ENCODE assay signal across 1 cellular context in the genomic region with DNA sequence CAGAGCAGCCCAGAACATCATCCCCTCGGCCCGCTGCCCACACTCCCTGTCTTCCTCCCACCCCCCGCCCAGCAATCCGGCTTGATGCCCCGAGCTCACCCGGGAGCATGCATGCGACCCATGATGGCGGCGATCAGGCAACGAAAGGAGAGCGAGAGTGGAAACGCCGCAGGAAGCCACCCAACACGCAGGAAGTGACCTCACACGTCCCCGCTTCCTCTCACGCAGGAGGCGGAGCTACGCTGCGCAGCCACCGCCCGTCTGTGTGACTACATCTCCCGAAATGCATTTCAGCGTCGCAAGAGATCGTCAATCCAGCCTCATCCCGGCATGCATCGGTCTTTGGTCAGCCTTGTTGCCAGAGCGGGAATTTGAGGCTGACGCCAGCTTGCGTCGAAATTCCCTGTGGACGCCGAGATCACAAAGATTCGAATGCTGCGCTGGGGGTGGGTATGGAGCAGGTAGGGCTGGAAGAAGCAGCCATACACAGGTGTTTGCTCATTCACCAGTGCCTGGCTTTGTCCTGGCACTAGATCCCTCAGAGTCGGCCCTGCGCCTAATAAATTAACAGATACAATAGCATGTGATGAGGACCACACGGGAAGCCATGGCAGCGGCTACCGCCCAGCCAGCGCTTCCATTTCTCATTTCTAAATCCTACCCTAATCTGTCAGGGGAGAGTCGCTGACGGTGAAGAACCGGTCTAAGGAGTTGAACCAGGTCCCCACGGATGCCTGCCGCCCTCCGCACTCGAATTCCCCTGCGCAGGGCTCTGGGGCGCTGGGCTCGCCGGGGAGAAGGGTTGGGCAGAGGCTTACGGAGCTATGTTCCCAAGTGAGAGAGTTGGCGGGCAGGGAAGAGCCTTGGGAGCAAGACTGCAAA.
TF ChIP-seq lines count a peak whose summit lies in the region.

A gene (minus strand): TSS at position 148 of the 882 bp plus-strand sequence. CDS start 26 bp downstream, at position 122.

TF ChIP-seq in HepG2, 621 proteins besides CTCF, POLR2A, EP300 and RAD21 (continued from another document and continues in another):
- TF ChIP-seq, protein P1, sequence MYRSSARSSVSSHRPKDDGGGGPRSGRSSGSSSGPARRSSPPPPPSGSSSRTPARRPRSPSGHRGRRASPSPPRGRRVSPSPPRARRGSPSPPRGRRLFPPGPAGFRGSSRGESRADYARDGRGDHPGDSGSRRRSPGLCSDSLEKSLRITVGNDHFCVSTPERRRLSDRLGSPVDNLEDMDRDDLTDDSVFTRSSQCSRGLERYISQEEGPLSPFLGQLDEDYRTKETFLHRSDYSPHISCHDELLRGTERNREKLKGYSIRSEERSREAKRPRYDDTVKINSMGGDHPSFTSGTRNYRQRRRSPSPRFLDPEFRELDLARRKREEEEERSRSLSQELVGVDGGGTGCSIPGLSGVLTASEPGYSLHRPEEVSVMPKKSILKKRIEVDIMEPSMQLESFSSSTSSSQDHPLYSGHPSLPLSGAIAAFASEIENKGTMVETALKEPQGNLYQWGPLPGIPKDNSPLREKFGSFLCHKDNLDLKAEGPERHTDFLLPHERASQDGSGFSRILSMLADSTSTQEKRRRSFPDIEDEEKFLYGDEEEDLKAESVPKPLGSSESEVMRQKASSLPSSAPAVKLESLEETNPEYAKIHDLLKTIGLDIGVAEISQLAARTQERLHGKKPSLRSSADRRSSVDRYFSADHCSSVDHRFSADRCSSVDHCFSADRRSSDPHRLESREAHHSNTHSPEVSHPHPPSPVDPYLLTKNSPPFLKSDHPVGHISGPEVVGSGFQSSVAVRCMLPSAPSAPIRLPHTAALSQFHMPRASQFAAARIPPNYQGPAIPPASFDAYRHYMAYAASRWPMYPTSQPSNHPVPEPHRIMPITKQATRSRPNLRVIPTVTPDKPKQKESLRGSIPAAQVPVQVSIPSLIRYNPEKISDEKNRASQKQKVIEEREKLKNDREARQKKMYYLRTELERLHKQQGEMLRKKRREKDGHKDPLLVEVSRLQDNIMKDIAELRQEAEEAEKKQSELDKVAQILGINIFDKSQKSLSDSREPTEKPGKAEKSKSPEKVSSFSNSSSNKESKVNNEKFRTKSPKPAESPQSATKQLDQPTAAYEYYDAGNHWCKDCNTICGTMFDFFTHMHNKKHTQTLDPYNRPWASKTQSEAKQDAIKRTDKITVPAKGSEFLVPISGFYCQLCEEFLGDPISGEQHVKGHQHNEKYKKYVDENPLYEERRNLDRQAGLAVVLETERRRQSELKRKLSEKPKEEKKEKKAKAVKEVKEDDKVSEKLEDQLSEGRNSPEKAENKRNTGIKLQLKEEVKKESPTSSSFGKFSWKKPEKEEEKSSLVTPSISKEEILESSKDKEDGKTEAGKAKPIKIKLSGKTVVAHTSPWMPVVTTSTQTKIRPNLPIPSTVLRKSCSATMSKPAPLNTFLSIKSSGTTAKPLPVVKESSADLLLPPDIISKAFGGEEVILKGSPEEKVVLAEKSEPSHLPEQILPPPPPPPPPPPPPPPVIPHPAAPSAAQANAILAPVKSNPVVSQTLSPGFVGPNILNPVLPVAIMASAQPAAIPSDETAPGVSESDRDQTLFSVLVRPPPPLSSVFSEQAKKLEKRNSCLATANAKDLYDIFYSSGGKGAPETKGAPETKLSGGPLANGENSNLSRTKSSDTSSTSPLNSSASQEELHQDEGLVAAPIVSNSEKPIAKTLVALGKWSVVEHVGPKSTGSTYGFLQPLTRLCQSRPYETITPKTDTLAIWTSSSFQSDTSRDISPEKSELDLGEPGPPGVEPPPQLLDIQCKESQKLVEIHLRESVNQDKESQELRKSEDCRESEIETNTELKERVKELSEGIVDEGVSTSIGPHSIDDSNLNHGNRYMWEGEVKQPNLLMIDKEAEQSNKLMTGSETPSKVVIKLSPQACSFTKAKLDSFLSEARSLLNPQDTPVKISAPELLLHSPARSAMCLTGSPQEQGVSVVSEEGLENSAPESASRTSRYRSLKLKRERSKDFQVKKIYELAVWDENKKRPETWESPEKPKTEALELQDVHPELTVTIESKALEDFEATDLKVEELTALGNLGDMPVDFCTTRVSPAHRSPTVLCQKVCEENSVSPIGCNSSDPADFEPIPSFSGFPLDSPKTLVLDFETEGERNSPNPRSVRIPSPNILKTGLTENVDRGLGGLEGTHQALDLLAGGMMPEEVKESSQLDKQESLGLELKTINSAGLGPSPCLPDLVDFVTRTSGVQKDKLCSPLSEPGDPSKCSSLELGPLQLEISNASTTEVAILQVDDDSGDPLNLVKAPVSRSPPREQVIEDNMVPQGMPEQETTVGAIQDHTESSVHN (CRISPR knock-in tag; IDR thresholded peaks at IDR 0.05) = no peak; the same call in 1 of the 2 replicates
- TF ChIP-seq TOE1 (CRISPR knock-in tag; IDR thresholded peaks at IDR 0.05) = peak; percentile 91
- TF ChIP-seq SALL1 (CRISPR knock-in tag; IDR thresholded peaks at IDR 0.05) = peak; percentile 78
- TF ChIP-seq ZNF562 (CRISPR knock-in tag; IDR thresholded peaks at IDR 0.05; ENCODE audit: borderline replicate concordance) = peak; percentile 20; the same call in 1 of the 2 replicates
- TF ChIP-seq ZKSCAN1 (IDR thresholded peaks at IDR 0.05; ENCODE audit: low read length) = no peak
- peak; percentile 91 for TF ChIP-seq MIER3 (CRISPR knock-in tag; IDR thresholded peaks at IDR 0.05; ENCODE audit: borderline replicate concordance)
- no peak for TF ChIP-seq STAG1 (CRISPR knock-in tag; IDR thresholded peaks at IDR 0.05)
- TF ChIP-seq KAT2B (IDR thresholded peaks at IDR 0.05; ENCODE audit: borderline replicate concordance, low read depth, low read length) = no peak
- peak; percentile 78; the same call in 1 of the 2 replicates for TF ChIP-seq ZMYM4 (CRISPR knock-in tag; IDR thresholded peaks at IDR 0.05)
- no peak for TF ChIP-seq ZNF30 (CRISPR knock-in tag; IDR thresholded peaks at IDR 0.05)
- TF ChIP-seq ZNF572 (CRISPR knock-in tag; IDR thresholded peaks at IDR 0.05) = peak; percentile 86; the same call in 1 of the 2 replicates
- TF ChIP-seq NR2C2 (CRISPR knock-in tag; IDR thresholded peaks at IDR 0.05; ENCODE audit: borderline replicate concordance) = peak; percentile 82
- no peak for TF ChIP-seq ZNF629 (CRISPR knock-in tag; conservative IDR thresholded peaks at IDR 0.05)
- TF ChIP-seq MXI1 (IDR thresholded peaks at IDR 0.05; ENCODE audit: borderline replicate concordance, low read depth, low read length) = peak; percentile 90; the same call in 1 of the 3 replicates
- no peak for TF ChIP-seq CENPT (CRISPR knock-in tag; IDR thresholded peaks at IDR 0.05; ENCODE audit: low read depth)
- no peak for TF ChIP-seq KDM6A (CRISPR knock-in tag; IDR thresholded peaks at IDR 0.05; ENCODE audit: low read depth)
- TF ChIP-seq ZFAT (CRISPR knock-in tag; conservative IDR thresholded peaks at IDR 0.05) = no peak
- TF ChIP-seq CEBPG (CRISPR knock-in tag; IDR thresholded peaks at IDR 0.05) = peak; percentile 80
- no peak for TF ChIP-seq RARA (CRISPR knock-in tag; IDR thresholded peaks at IDR 0.05)
- TF ChIP-seq, protein P2, sequence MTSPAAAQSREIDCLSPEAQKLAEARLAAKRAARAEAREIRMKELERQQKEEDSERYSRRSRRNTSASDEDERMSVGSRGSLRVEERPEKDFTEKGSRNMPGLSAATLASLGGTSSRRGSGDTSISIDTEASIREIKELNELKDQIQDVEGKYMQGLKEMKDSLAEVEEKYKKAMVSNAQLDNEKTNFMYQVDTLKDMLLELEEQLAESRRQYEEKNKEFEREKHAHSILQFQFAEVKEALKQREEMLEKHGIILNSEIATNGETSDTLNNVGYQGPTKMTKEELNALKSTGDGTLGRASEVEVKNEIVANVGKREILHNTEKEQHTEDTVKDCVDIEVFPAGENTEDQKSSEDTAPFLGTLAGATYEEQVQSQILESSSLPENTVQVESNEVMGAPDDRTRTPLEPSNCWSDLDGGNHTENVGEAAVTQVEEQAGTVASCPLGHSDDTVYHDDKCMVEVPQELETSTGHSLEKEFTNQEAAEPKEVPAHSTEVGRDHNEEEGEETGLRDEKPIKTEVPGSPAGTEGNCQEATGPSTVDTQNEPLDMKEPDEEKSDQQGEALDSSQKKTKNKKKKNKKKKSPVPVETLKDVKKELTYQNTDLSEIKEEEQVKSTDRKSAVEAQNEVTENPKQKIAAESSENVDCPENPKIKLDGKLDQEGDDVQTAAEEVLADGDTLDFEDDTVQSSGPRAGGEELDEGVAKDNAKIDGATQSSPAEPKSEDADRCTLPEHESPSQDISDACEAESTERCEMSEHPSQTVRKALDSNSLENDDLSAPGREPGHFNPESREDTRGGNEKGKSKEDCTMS (CRISPR knock-in tag; conservative IDR thresholded peaks at IDR 0.05) = no peak
- TF ChIP-seq JDP2 (CRISPR knock-in tag; IDR thresholded peaks at IDR 0.05; ENCODE audit: borderline replicate concordance) = 0 out of 2 replicates have a peak, but pooled peaks have one; percentile 50
- TF ChIP-seq ZNF879 (CRISPR knock-in tag; IDR thresholded peaks at IDR 0.05) = peak; percentile 63; the same call in 1 of the 2 replicates
- TF ChIP-seq NCOA5 (CRISPR knock-in tag; IDR thresholded peaks at IDR 0.05) = no peak
- TF ChIP-seq, protein P3, sequence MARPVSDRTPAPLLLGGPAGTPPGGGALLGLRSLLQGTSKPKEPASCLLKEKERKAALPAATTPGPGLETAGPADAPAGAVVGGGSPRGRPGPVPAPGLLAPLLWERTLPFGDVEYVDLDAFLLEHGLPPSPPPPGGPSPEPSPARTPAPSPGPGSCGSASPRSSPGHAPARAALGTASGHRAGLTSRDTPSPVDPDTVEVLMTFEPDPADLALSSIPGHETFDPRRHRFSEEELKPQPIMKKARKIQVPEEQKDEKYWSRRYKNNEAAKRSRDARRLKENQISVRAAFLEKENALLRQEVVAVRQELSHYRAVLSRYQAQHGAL (CRISPR knock-in tag; IDR thresholded peaks at IDR 0.05; ENCODE audit: not compliant biosample characterization) = peak; percentile 70
- peak; percentile 85 for TF ChIP-seq PHF5A (CRISPR knock-in tag; IDR thresholded peaks at IDR 0.05; ENCODE audit: low read depth, unreplicated experiment)
- TF ChIP-seq SNAPC2 (CRISPR knock-in tag; IDR thresholded peaks at IDR 0.05) = peak; percentile 93; the same call in 1 of the 2 replicates
- TF ChIP-seq, protein P4, sequence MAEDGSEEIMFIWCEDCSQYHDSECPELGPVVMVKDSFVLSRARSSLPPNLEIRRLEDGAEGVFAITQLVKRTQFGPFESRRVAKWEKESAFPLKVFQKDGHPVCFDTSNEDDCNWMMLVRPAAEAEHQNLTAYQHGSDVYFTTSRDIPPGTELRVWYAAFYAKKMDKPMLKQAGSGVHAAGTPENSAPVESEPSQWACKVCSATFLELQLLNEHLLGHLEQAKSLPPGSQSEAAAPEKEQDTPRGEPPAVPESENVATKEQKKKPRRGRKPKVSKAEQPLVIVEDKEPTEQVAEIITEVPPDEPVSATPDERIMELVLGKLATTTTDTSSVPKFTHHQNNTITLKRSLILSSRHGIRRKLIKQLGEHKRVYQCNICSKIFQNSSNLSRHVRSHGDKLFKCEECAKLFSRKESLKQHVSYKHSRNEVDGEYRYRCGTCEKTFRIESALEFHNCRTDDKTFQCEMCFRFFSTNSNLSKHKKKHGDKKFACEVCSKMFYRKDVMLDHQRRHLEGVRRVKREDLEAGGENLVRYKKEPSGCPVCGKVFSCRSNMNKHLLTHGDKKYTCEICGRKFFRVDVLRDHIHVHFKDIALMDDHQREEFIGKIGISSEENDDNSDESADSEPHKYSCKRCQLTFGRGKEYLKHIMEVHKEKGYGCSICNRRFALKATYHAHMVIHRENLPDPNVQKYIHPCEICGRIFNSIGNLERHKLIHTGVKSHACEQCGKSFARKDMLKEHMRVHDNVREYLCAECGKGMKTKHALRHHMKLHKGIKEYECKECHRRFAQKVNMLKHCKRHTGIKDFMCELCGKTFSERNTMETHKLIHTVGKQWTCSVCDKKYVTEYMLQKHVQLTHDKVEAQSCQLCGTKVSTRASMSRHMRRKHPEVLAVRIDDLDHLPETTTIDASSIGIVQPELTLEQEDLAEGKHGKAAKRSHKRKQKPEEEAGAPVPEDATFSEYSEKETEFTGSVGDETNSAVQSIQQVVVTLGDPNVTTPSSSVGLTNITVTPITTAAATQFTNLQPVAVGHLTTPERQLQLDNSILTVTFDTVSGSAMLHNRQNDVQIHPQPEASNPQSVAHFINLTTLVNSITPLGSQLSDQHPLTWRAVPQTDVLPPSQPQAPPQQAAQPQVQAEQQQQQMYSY (CRISPR knock-in tag; IDR thresholded peaks at IDR 0.05) = no peak
- TF ChIP-seq ZNF335 (CRISPR knock-in tag; IDR thresholded peaks at IDR 0.05) = 0 out of 2 replicates have a peak, but pooled peaks have one; percentile 23
- TF ChIP-seq, protein P5, sequence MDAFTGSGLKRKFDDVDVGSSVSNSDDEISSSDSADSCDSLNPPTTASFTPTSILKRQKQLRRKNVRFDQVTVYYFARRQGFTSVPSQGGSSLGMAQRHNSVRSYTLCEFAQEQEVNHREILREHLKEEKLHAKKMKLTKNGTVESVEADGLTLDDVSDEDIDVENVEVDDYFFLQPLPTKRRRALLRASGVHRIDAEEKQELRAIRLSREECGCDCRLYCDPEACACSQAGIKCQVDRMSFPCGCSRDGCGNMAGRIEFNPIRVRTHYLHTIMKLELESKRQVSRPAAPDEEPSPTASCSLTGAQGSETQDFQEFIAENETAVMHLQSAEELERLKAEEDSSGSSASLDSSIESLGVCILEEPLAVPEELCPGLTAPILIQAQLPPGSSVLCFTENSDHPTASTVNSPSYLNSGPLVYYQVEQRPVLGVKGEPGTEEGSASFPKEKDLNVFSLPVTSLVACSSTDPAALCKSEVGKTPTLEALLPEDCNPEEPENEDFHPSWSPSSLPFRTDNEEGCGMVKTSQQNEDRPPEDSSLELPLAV (CRISPR knock-in tag; conservative IDR thresholded peaks at IDR 0.05; ENCODE audit: low read depth) = no peak
- TF ChIP-seq ZZZ3 (CRISPR knock-in tag; IDR thresholded peaks at IDR 0.05; ENCODE audit: borderline replicate concordance) = peak; percentile 79; the same call in 1 of the 2 replicates
- TF ChIP-seq NFYC (CRISPR knock-in tag; IDR thresholded peaks at IDR 0.05) = peak; percentile 47; the same call in 1 of the 2 replicates
- no peak for TF ChIP-seq ZNF652 (CRISPR knock-in tag; IDR thresholded peaks at IDR 0.05; ENCODE audit: borderline replicate concordance, low read depth)
- TF ChIP-seq, protein P6, sequence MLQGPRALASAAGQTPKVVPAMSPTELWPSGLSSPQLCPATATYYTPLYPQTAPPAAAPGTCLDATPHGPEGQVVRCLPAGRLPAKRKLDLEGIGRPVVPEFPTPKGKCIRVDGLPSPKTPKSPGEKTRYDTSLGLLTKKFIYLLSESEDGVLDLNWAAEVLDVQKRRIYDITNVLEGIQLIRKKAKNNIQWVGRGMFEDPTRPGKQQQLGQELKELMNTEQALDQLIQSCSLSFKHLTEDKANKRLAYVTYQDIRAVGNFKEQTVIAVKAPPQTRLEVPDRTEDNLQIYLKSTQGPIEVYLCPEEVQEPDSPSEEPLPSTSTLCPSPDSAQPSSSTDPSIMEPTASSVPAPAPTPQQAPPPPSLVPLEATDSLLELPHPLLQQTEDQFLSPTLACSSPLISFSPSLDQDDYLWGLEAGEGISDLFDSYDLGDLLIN (CRISPR knock-in tag; IDR thresholded peaks at IDR 0.05; ENCODE audit: borderline replicate concordance) = peak; percentile 73; the same call in 1 of the 2 replicates
- TF ChIP-seq ZNF484 (CRISPR knock-in tag; IDR thresholded peaks at IDR 0.05; ENCODE audit: borderline replicate concordance, low read depth) = 0 out of 2 replicates have a peak, but pooled peaks have one; percentile 18
- peak; percentile 90 for TF ChIP-seq TAF1 (CRISPR knock-in tag; IDR thresholded peaks at IDR 0.05)
- no peak for TF ChIP-seq ZNF367 (CRISPR knock-in tag; IDR thresholded peaks at IDR 0.05; ENCODE audit: borderline replicate concordance)
- TF ChIP-seq IKZF4 (CRISPR knock-in tag; IDR thresholded peaks at IDR 0.05; ENCODE audit: borderline replicate concordance, low read depth, not compliant biosample characterization) = peak; percentile 46
- no peak for TF ChIP-seq NFRKB (IDR thresholded peaks at IDR 0.05)
- TF ChIP-seq KDM5A (IDR thresholded peaks at IDR 0.05; ENCODE audit: borderline replicate concordance, low read length) = peak; percentile 51; the same call in 1 of the 2 replicates
- TF ChIP-seq GABPA (IDR thresholded peaks at IDR 0.05; ENCODE audit: low read depth, low read length) = peak; percentile 92
- TF ChIP-seq GABPA (CRISPR knock-in tag; IDR thresholded peaks at IDR 0.05; ENCODE audit: low read depth) = peak; percentile 98
- TF ChIP-seq ZNF333 (CRISPR knock-in tag; IDR thresholded peaks at IDR 0.05; ENCODE audit: borderline replicate concordance) = no peak
